In genomic region chr6:154509421-154510143, GRCh38 we compare ENCODE assay signal across 1 cellular context.
A peak's percentile ranks its signal among the peaks of the same experiment; 100 is the strongest.
TF ChIP-seq lines count a peak whose summit lies in the region.

No MANE protein-coding gene starts in this region.

TF ChIP-seq in HepG2, 621 proteins besides CTCF, POLR2A, EP300 and RAD21 (continued from another document and continues in another):
- no peak for TF ChIP-seq MEIS1 (CRISPR knock-in tag; IDR thresholded peaks at IDR 0.05; ENCODE audit: borderline replicate concordance)
- TF ChIP-seq HDAC6 (IDR thresholded peaks at IDR 0.05; ENCODE audit: low read depth, low read length): no peak
- TF ChIP-seq YEATS4 (CRISPR knock-in tag; IDR thresholded peaks at IDR 0.05; ENCODE audit: borderline replicate concordance): peak; percentile 66; the same call in 1 of the 2 replicates
- TF ChIP-seq U2AF1 (optimal IDR thresholded peaks at IDR 0.05; ENCODE audit: low read depth, low read length): no peak
- TF ChIP-seq ZNF7 (CRISPR knock-in tag; IDR thresholded peaks at IDR 0.05): no peak
- TF ChIP-seq ATF7 (IDR thresholded peaks at IDR 0.05): no peak
- 0 out of 2 replicates have a peak, but pooled peaks have one; percentile 33 for TF ChIP-seq ATF7 (CRISPR knock-in tag; IDR thresholded peaks at IDR 0.05)
- 0 out of 2 replicates have a peak, but pooled peaks have one; percentile 39 for TF ChIP-seq SATB2 (CRISPR knock-in tag; IDR thresholded peaks at IDR 0.05)
- TF ChIP-seq, protein P1, sequence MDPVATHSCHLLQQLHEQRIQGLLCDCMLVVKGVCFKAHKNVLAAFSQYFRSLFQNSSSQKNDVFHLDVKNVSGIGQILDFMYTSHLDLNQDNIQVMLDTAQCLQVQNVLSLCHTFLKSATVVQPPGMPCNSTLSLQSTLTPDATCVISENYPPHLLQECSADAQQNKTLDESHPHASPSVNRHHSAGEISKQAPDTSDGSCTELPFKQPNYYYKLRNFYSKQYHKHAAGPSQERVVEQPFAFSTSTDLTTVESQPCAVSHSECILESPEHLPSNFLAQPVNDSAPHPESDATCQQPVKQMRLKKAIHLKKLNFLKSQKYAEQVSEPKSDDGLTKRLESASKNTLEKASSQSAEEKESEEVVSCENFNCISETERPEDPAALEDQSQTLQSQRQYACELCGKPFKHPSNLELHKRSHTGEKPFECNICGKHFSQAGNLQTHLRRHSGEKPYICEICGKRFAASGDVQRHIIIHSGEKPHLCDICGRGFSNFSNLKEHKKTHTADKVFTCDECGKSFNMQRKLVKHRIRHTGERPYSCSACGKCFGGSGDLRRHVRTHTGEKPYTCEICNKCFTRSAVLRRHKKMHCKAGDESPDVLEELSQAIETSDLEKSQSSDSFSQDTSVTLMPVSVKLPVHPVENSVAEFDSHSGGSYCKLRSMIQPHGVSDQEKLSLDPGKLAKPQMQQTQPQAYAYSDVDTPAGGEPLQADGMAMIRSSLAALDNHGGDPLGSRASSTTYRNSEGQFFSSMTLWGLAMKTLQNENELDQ (CRISPR knock-in tag; IDR thresholded peaks at IDR 0.05; ENCODE audit: borderline replicate concordance): no peak
- TF ChIP-seq FOSL1 (CRISPR knock-in tag; IDR thresholded peaks at IDR 0.05; ENCODE audit: borderline replicate concordance): peak; percentile 25; the same call in 1 of the 2 replicates
- peak; percentile 78 for TF ChIP-seq ZSCAN31 (CRISPR knock-in tag; IDR thresholded peaks at IDR 0.05; ENCODE audit: low read depth)
- TF ChIP-seq ZNF607 (CRISPR knock-in tag; IDR thresholded peaks at IDR 0.05; ENCODE audit: borderline replicate concordance): 0 out of 2 replicates have a peak, but pooled peaks have one; percentile 9
- no peak for TF ChIP-seq SCMH1 (CRISPR knock-in tag; IDR thresholded peaks at IDR 0.05; ENCODE audit: borderline replicate concordance)
- no peak for TF ChIP-seq NONO (IDR thresholded peaks at IDR 0.05)
- no peak for TF ChIP-seq NONO (CRISPR knock-in tag; conservative IDR thresholded peaks at IDR 0.05)
- TF ChIP-seq TCF12 (IDR thresholded peaks at IDR 0.05): no peak
- TF ChIP-seq TCF12 (CRISPR knock-in tag; IDR thresholded peaks at IDR 0.05): no peak
- TF ChIP-seq MXD3 (CRISPR knock-in tag; IDR thresholded peaks at IDR 0.05): no peak
- no peak for TF ChIP-seq ZNF510 (CRISPR knock-in tag; IDR thresholded peaks at IDR 0.05; ENCODE audit: low read depth)
- TF ChIP-seq, protein P2, sequence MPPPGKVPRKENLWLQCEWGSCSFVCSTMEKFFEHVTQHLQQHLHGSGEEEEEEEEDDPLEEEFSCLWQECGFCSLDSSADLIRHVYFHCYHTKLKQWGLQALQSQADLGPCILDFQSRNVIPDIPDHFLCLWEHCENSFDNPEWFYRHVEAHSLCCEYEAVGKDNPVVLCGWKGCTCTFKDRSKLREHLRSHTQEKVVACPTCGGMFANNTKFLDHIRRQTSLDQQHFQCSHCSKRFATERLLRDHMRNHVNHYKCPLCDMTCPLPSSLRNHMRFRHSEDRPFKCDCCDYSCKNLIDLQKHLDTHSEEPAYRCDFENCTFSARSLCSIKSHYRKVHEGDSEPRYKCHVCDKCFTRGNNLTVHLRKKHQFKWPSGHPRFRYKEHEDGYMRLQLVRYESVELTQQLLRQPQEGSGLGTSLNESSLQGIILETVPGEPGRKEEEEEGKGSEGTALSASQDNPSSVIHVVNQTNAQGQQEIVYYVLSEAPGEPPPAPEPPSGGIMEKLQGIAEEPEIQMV (CRISPR knock-in tag; IDR thresholded peaks at IDR 0.05; ENCODE audit: low read depth): 0 out of 2 replicates have a peak, but pooled peaks have one; percentile 14
- TF ChIP-seq ZNF333 (CRISPR knock-in tag; IDR thresholded peaks at IDR 0.05; ENCODE audit: borderline replicate concordance): 0 out of 2 replicates have a peak, but pooled peaks have one; percentile 58
- TF ChIP-seq PATZ1 (CRISPR knock-in tag; IDR thresholded peaks at IDR 0.05): no peak; the same call in 1 of the 2 replicates
- TF ChIP-seq ZNF563 (CRISPR knock-in tag; IDR thresholded peaks at IDR 0.05): peak; percentile 63; the same call in 1 of the 2 replicates
- TF ChIP-seq ZSCAN21 (CRISPR knock-in tag; IDR thresholded peaks at IDR 0.05; ENCODE audit: borderline replicate concordance): 0 out of 2 replicates have a peak, but pooled peaks have one; percentile 24
- no peak for TF ChIP-seq PHF21A (CRISPR knock-in tag; IDR thresholded peaks at IDR 0.05)
- TF ChIP-seq ZC3H4 (CRISPR knock-in tag; IDR thresholded peaks at IDR 0.05; ENCODE audit: borderline replicate concordance): peak; percentile 90
- peak; percentile 73; the same call in 1 of the 2 replicates for TF ChIP-seq BRCA1 (CRISPR knock-in tag; IDR thresholded peaks at IDR 0.05)
- no peak for TF ChIP-seq ZHX1 (CRISPR knock-in tag; IDR thresholded peaks at IDR 0.05; ENCODE audit: low read depth)
- TF ChIP-seq NFATC3 (CRISPR knock-in tag; IDR thresholded peaks at IDR 0.05): 0 out of 2 replicates have a peak, but pooled peaks have one; percentile 62
- no peak for TF ChIP-seq ZNF547 (CRISPR knock-in tag; IDR thresholded peaks at IDR 0.05)
- no peak for TF ChIP-seq MAFF (IDR thresholded peaks at IDR 0.05; ENCODE audit: low read depth, low read length)
- TF ChIP-seq ISL2 (CRISPR knock-in tag; IDR thresholded peaks at IDR 0.05): peak; percentile 32
- peak; percentile 56; the same call in 1 of the 2 replicates for TF ChIP-seq SNAI1 (CRISPR knock-in tag; IDR thresholded peaks at IDR 0.05; ENCODE audit: borderline replicate concordance)
- no peak; the same call in 1 of the 2 replicates for TF ChIP-seq ZNF274 (CRISPR knock-in tag; IDR thresholded peaks at IDR 0.05)
- TF ChIP-seq CREM (IDR thresholded peaks at IDR 0.05): no peak
- TF ChIP-seq CREM (CRISPR knock-in tag; IDR thresholded peaks at IDR 0.05): no peak
- TF ChIP-seq ZNF777 (CRISPR knock-in tag; IDR thresholded peaks at IDR 0.05): peak; percentile 22; the same call in 1 of the 2 replicates
- peak; percentile 67; the same call in 1 of the 2 replicates for TF ChIP-seq ZNF350 (CRISPR knock-in tag; IDR thresholded peaks at IDR 0.05; ENCODE audit: borderline replicate concordance, low read depth)
- peak; percentile 9 for TF ChIP-seq HNRNPK (IDR thresholded peaks at IDR 0.05; ENCODE audit: low read depth, low read length, poor library complexity, severe bottlenecking)
- no peak for TF ChIP-seq ZBTB40 (IDR thresholded peaks at IDR 0.05)
- peak; percentile 61 for TF ChIP-seq ZBTB40 (CRISPR knock-in tag; IDR thresholded peaks at IDR 0.05)
- peak; percentile 87 for TF ChIP-seq ZNF558 (CRISPR knock-in tag; IDR thresholded peaks at IDR 0.05; ENCODE audit: borderline replicate concordance)
- TF ChIP-seq KAT2B (IDR thresholded peaks at IDR 0.05; ENCODE audit: borderline replicate concordance, low read depth, low read length): no peak
- TF ChIP-seq MLLT10 (CRISPR knock-in tag; IDR thresholded peaks at IDR 0.05): peak; percentile 71; the same call in 1 of the 2 replicates
- TF ChIP-seq ZNF746 (CRISPR knock-in tag; IDR thresholded peaks at IDR 0.05): no peak
